Comparison of ENCODE assay signal across 19 cellular contexts in the genomic region with DNA sequence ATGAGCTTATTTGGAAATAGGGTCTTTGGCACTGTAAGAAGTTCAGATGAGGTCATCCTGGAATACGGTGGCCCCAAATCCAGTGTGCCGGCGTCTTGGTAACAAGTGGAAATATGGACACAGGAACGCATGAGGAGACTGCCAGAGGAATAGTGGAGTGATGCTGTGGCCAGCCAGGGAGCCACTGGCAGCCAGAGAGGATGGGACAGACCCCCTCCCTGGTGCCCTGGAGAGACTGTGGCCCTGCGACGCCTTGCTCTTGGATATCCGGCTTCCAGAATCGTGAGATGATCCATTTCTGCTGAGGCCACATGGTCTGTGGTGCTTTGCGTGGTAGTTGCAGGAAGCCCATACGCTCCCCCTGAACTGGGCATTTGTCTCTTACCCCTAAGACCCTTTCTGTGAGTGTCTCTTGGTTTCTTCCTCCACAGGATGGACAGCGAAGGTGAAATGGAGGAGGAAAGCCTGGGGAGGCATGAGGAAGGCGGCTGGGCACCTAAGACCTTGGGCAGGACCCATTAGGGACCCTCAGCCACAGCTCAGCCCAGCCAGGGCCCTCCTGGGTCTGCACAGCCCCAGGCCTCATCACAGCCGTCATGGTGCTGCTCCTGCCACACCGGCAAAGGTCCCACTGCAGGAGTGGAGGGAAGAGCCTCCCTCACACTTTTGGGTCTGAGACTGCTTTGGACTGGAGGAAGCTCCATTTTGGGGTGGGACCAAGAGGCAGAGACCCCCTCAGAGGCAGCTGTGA. TPM values are rescaled to one million over a fixed set of nuclear protein-coding genes. Genes with fewer than 3 reads are reported as not detected.
DNase-seq lines count a peak whose midpoint lies in the region; ATAC-seq, FAIRE-seq and TF ChIP-seq lines count a peak whose summit lies in the region.
"Had no signal": no experiment of that assay in that cellular context is flagged by ENCODE, and none has a peak within 500 bp of the region (broad histone marks: within the 10 kb centered on the region; RNA-seq: fewer than 3 reads in every experiment).

No MANE protein-coding gene starts in this region.

- 0 out of 3 replicates have a peak, but pooled peaks have one; percentile 12 for ATAC-seq in RWPE2 (ENCODE audit: low read depth)
- ATAC-seq in stimulated activated naive CD8-positive, alpha-beta T cell treated with anti-CD3 and anti-CD28 coated beads, Interleukin-15, Interleukin-2, amounts not matched to agents 100 U/mL and 50 U/mL, for 24 hours = no peak
- ATAC-seq in HG03108 (IDR thresholded peaks at IDR 0.05; ENCODE audit: unreplicated experiment) = no peak

- FAIRE-seq in kidney (lab: Jason Lieb, UNC) = no peak
- FAIRE-seq: A204.1, D721Med, GM12892, H1 had no signal

- no peaks in the 10 kb centered on the region for H3K79me2 ChIP-seq in osteoblast (ENCODE audit: insufficient read depth, low read length)

- TF ChIP-seq CTCF in RWPE2 (IDR thresholded peaks at IDR 0.05; ENCODE audit: poor library complexity, severe bottlenecking) (no peak), kidney (IDR thresholded peaks at IDR 0.05; ENCODE audit: borderline replicate concordance, extremely low read depth, insufficient read depth) (no peak), osteoblast (IDR thresholded peaks at IDR 0.05; ENCODE audit: extremely low read depth, low read depth, low read length) (no peak), spleen (IDR thresholded peaks at IDR 0.05 in 8 of 11, conservative IDR thresholded peaks at IDR 0.05 in 3 of 11) (no peak)

- no peaks in the 10 kb centered on the region for H3K27me3 ChIP-seq in RWPE2 (ENCODE audit: insufficient read depth, poor library complexity, severe bottlenecking)
- no peaks in the 10 kb centered on the region for H3K27me3 ChIP-seq in osteoblast (ENCODE audit: insufficient read depth, low read length)
- peaks cover 0 to 63% (median 20%) of the 10 kb centered on the region in 7 donors for H3K27me3 ChIP-seq in spleen (replicated peaks in 1 of 7)

- intact Hi-C loops in kidney (cut with DNase I) = loop anchor here (10.0 kb wide), 1 partner anchor 426 kb away; no protein-coding TSS in a partner anchor
- intact Hi-C loops in spleen (cut with DNase I; ENCODE audit: low total_unique reads) = no loop called here

- H3K9me3 ChIP-seq in RWPE2 (ENCODE audit: severe bottlenecking) = no peaks in the 10 kb centered on the region
- no peaks in the 10 kb centered on the region for H3K9me3 ChIP-seq in kidney (ENCODE audit: control insufficient read depth in 1 of 2, low read length in 2 of 2)
- H3K9me3 ChIP-seq in osteoblast (ENCODE audit: low read depth, low read length) = no peaks in the 10 kb centered on the region
- H3K9me3 ChIP-seq in spleen = no peaks in the 10 kb centered on the region
- H3K9me3 ChIP-seq: BE2C, Caco-2 had no signal

- H4K20me1 ChIP-seq in osteoblast (ENCODE audit: insufficient read depth, low read length) = no peaks in the 10 kb centered on the region

- no peak for TF ChIP-seq POLR2A in spleen (IDR thresholded peaks at IDR 0.05)

- no peak overlapping the region for H3K4me2 ChIP-seq in osteoblast (ENCODE audit: insufficient read depth, low read length)

- no peaks in the 10 kb centered on the region for H3K36me3 ChIP-seq in RWPE2 (ENCODE audit: low read depth)
- no peaks in the 10 kb centered on the region for H3K36me3 ChIP-seq in kidney (ENCODE audit: control insufficient read depth in 1 of 2, insufficient read depth in 2 of 2, low read length in 2 of 2)
- H3K36me3 ChIP-seq in osteoblast (ENCODE audit: insufficient read depth, low read length) = no peaks in the 10 kb centered on the region
- H3K36me3 ChIP-seq in spleen = no peaks in the 10 kb centered on the region
- H3K36me3 ChIP-seq: BE2C had no signal

- H3K9ac ChIP-seq in kidney (ENCODE audit: low read length in 2 of 2) = no peak overlapping the region

- DNase-seq in RWPE2 (ENCODE audit: low spot score) (no peak), kidney (peak; percentile 32), osteoblast (ENCODE audit: insufficient read length, low spot score, missing footprints) (peak; percentile 79), spleen (peak; percentile 48), NCI-H1436 treated with DMSO at 0.1 percent for 48 hours (lab: John Stamatoyannopoulos, UW) (no peak), DMS79 treated with DMSO at 0.1 percent for 48 hours (lab: John Stamatoyannopoulos, UW) (no peak)
- DNase-seq in stimulated activated naive CD8-positive, alpha-beta T cell treated with anti-CD3 and anti-CD28 coated beads, Interleukin-15, Interleukin-2, amounts not matched to agents 100 U/mL and 50 U/mL, for 24 hours = no peak
- DNase-seq: ACHN; BE2C; CD4-positive, alpha-beta T cell; GDM1; H9 had no signal

- H3K4me3 ChIP-seq in RWPE2 (ENCODE audit: severe bottlenecking) = no peak overlapping the region
- no peak overlapping the region for H3K4me3 ChIP-seq in kidney (ENCODE audit: low read length in 2 of 2)
- no peak overlapping the region for H3K4me3 ChIP-seq in osteoblast (ENCODE audit: insufficient read depth, low read length)
- H3K4me3 ChIP-seq in spleen = no peak overlapping the region

- no peak overlapping the region for H2AFZ ChIP-seq in osteoblast (ENCODE audit: low read length)

- WGBS in spleen, 5 donors = 82 to 91% (median 88%) methylated on average over 11 to 14 of the region's 14 CpGs

- H3K4me1 ChIP-seq in RWPE2 (ENCODE audit: insufficient read depth, poor library complexity, severe bottlenecking) = no peaks in the 10 kb centered on the region
- no peaks in the 10 kb centered on the region for H3K4me1 ChIP-seq in kidney (ENCODE audit: control insufficient read depth in 1 of 2, insufficient read depth in 1 of 2, low read depth in 1 of 2, low read length in 2 of 2)
- no peaks in the 10 kb centered on the region for H3K4me1 ChIP-seq in osteoblast (ENCODE audit: insufficient read depth, low read length)
- no peaks in the 10 kb centered on the region for H3K4me1 ChIP-seq in spleen
- H3K4me1 ChIP-seq: BE2C, Caco-2 had no signal

- no peak overlapping the region for H3K27ac ChIP-seq in RWPE2 (ENCODE audit: poor library complexity, severe bottlenecking)
- H3K27ac ChIP-seq in kidney (ENCODE audit: low read depth in 2 of 2, low read length in 2 of 2) = no peak overlapping the region
- no peak overlapping the region for H3K27ac ChIP-seq in osteoblast (ENCODE audit: low read depth, low read length)
- no peak overlapping the region for H3K27ac ChIP-seq in spleen
- H3K27ac ChIP-seq: C4-2B had no signal

RNA-seq across cellular contexts. Expression of a gene that starts 53.6 kb away (rescaled TPM):
- total RNA-seq in kidney (24.6 TPM), osteoblast (835 and 847 TPM in 2 replicates), spleen (10 to 100 TPM; 26.2 to 61.8 (median 31.6) TPM)
- polyA plus RNA-seq in kidney (ENCODE audit: insufficient read depth, low read depth, low replicate concordance) (25.7 TPM), spleen (10 to 100 TPM; 15.8 to 20.5 (median 18.6) TPM)

Comparison
In these comparisons a context has a peak if more than half of its experiments do, and no peak if none do; other contexts are left out.
1. DNase-seq: peak in kidney (single experiment), osteoblast (single experiment) and spleen (single experiment); none in RWPE2 (single experiment), stimulated activated naive CD8-positive, alpha-beta T cell treated with anti-CD3 and anti-CD28 coated beads, Interleukin-15, Interleukin-2, amounts not matched to agents 100 U/mL and 50 U/mL, for 24 hours (single experiment), NCI-H1436 treated with DMSO at 0.1 percent for 48 hours (single experiment) and DMS79 treated with DMSO at 0.1 percent for 48 hours (single experiment).
2. RNA of a gene that starts 53.6 kb away (total RNA-seq): 835 to 847 TPM in osteoblast; 26.2 to 61.8 TPM in spleen and 24.6 TPM in kidney (single experiment); every median in the first group is over 10 times any median in the second.